ENCODE assay signal across 1 cellular context in the genomic region with DNA sequence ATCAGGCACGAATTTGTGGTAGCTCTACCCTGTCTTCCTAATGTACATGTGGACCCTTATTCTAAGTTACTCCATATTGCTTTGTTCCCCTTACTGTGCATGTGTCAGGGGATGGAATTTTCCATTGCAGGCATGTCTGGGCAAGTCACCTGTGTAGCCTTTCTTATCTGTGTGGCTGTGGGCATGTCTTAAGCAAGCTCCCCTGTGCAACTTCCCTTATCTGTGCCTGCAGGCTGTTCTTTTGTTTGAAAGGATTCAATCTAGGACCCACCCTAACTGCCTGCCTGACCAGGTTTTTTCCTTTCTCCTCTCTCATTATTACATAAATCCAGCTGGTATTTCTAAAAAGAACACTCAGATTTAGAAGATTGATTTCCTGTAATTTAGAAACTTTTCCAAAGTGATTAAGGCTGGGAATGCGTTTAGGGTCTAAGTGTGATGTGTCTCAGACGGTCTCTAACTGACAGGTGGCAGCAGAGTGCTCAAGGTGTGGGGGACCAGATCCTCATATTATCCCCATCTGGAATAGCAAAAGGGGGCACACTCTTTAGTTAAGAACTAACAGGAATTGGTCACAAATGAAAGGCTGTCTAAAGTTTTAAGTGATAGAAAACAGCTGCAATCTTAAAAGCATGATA.
TF ChIP-seq lines count a peak whose summit lies in the region.

No MANE protein-coding gene starts in this region.

TF ChIP-seq in K562, 482 proteins besides CTCF, POLR2A, EP300 and RAD21 (continued from another document and continues in another):
- TF ChIP-seq, protein P1, sequence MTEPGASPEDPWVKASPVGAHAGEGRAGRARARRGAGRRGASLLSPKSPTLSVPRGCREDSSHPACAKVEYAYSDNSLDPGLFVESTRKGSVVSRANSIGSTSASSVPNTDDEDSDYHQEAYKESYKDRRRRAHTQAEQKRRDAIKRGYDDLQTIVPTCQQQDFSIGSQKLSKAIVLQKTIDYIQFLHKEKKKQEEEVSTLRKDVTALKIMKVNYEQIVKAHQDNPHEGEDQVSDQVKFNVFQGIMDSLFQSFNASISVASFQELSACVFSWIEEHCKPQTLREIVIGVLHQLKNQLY (CRISPR knock-in tag; conservative IDR thresholded peaks at IDR 0.05): no peak
- TF ChIP-seq, protein P2, sequence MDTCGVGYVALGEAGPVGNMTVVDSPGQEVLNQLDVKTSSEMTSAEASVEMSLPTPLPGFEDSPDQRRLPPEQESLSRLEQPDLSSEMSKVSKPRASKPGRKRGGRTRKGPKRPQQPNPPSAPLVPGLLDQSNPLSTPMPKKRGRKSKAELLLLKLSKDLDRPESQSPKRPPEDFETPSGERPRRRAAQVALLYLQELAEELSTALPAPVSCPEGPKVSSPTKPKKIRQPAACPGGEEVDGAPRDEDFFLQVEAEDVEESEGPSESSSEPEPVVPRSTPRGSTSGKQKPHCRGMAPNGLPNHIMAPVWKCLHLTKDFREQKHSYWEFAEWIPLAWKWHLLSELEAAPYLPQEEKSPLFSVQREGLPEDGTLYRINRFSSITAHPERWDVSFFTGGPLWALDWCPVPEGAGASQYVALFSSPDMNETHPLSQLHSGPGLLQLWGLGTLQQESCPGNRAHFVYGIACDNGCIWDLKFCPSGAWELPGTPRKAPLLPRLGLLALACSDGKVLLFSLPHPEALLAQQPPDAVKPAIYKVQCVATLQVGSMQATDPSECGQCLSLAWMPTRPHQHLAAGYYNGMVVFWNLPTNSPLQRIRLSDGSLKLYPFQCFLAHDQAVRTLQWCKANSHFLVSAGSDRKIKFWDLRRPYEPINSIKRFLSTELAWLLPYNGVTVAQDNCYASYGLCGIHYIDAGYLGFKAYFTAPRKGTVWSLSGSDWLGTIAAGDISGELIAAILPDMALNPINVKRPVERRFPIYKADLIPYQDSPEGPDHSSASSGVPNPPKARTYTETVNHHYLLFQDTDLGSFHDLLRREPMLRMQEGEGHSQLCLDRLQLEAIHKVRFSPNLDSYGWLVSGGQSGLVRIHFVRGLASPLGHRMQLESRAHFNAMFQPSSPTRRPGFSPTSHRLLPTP (IDR thresholded peaks at IDR 0.05; ENCODE audit: borderline replicate concordance, extremely low read depth, insufficient read length): no peak
- TF ChIP-seq NCOA6 (IDR thresholded peaks at IDR 0.05) (no peak), JUND (IDR thresholded peaks at IDR 0.05; ENCODE audit: borderline replicate concordance, low read depth, low read length) (no peak), JUND (tag; IDR thresholded peaks at IDR 0.05; ENCODE audit: borderline replicate concordance, low read depth, low read length) (no peak), CEBPB (tag; IDR thresholded peaks at IDR 0.05) (peak; percentile 81), KDM1A (IDR thresholded peaks at IDR 0.05) (peak in 1 of 2 experiments; percentile 32; a peak in 1 of 4 replicates), PTBP1 (IDR thresholded peaks at IDR 0.05; ENCODE audit: low read depth, low read length) (no peak), FOXP4 (CRISPR knock-in tag; IDR thresholded peaks at IDR 0.05; ENCODE audit: borderline replicate concordance) (no peak), ZNF609 (CRISPR knock-in tag; IDR thresholded peaks at IDR 0.05; ENCODE audit: borderline replicate concordance) (no peak), DMBX1 (CRISPR knock-in tag; IDR thresholded peaks at IDR 0.05; ENCODE audit: borderline replicate concordance) (peak; percentile 41; the same call in 1 of the 2 replicates), DNMT1 (IDR thresholded peaks at IDR 0.05) (no peak), ZNF232 (CRISPR knock-in tag; IDR thresholded peaks at IDR 0.05) (no peak), NR2C1 (IDR thresholded peaks at IDR 0.05) (no peak), NR2C1 (tag; IDR thresholded peaks at IDR 0.05) (no peak), ZNF398 (CRISPR knock-in tag; IDR thresholded peaks at IDR 0.05) (no peak), ZBTB5 (IDR thresholded peaks at IDR 0.05) (no peak), PKNOX1 (IDR thresholded peaks at IDR 0.05) (no peak), SMARCA5 (IDR thresholded peaks at IDR 0.05) (no peak), MTF1 (CRISPR knock-in tag; IDR thresholded peaks at IDR 0.05; ENCODE audit: borderline replicate concordance) (no peak), L3MBTL2 (IDR thresholded peaks at IDR 0.05) (no peak), ZNF785 (CRISPR knock-in tag; IDR thresholded peaks at IDR 0.05) (no peak), SIN3B (IDR thresholded peaks at IDR 0.05; ENCODE audit: low read depth) (no peak), ZBTB17 (CRISPR knock-in tag; IDR thresholded peaks at IDR 0.05) (no peak)
- TF ChIP-seq, protein P3, sequence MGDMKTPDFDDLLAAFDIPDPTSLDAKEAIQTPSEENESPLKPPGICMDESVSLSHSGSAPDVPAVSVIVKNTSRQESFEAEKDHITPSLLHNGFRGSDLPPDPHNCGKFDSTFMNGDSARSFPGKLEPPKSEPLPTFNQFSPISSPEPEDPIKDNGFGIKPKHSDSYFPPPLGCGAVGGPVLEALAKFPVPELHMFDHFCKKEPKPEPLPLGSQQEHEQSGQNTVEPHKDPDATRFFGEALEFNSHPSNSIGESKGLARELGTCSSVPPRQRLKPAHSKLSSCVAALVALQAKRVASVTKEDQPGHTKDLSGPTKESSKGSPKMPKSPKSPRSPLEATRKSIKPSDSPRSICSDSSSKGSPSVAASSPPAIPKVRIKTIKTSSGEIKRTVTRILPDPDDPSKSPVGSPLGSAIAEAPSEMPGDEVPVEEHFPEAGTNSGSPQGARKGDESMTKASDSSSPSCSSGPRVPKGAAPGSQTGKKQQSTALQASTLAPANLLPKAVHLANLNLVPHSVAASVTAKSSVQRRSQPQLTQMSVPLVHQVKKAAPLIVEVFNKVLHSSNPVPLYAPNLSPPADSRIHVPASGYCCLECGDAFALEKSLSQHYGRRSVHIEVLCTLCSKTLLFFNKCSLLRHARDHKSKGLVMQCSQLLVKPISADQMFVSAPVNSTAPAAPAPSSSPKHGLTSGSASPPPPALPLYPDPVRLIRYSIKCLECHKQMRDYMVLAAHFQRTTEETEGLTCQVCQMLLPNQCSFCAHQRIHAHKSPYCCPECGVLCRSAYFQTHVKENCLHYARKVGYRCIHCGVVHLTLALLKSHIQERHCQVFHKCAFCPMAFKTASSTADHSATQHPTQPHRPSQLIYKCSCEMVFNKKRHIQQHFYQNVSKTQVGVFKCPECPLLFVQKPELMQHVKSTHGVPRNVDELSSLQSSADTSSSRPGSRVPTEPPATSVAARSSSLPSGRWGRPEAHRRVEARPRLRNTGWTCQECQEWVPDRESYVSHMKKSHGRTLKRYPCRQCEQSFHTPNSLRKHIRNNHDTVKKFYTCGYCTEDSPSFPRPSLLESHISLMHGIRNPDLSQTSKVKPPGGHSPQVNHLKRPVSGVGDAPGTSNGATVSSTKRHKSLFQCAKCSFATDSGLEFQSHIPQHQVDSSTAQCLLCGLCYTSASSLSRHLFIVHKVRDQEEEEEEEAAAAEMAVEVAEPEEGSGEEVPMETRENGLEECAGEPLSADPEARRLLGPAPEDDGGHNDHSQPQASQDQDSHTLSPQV (IDR thresholded peaks at IDR 0.05): no peak
- TF ChIP-seq, protein P4, sequence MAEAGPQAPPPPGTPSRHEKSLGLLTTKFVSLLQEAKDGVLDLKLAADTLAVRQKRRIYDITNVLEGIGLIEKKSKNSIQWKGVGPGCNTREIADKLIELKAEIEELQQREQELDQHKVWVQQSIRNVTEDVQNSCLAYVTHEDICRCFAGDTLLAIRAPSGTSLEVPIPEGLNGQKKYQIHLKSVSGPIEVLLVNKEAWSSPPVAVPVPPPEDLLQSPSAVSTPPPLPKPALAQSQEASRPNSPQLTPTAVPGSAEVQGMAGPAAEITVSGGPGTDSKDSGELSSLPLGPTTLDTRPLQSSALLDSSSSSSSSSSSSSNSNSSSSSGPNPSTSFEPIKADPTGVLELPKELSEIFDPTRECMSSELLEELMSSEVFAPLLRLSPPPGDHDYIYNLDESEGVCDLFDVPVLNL (CRISPR knock-in tag; IDR thresholded peaks at IDR 0.05; ENCODE audit: low read depth): no peak
- TF ChIP-seq, protein P5, sequence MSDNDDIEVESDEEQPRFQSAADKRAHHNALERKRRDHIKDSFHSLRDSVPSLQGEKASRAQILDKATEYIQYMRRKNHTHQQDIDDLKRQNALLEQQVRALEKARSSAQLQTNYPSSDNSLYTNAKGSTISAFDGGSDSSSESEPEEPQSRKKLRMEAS (CRISPR knock-in tag; IDR thresholded peaks at IDR 0.05): no peak
